1 cellular context compared by ENCODE assay signal in the genomic region with DNA sequence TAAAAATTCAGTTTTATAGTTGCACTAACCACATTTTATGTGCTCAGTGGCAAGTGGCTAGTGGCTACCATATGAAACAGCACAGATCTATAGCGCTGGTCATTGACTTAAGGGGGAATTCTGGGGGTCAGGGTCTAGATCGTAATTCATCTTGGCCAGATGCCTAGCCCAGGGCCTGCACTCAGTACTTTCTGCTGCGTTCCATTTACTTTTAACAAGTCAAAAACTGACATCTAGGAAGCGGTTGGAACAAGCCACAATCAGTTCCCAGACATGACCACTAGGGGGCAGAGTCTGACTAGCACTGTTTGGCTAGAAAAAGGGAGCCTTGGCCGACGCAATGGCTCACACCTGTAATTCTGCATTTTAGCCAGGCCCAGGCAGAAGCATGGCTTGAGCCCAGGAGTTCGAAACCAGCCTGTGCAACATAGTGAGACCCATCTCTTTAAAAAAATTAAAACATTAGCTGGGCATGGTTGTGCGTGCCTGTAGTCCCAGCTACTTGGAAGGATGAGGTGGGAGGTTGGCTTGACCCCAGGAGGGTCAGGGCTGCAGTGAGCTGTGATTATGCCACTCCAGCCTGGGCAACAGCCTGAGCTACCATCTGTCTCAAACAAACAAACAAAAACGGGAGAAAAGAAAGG.
TF ChIP-seq lines count a peak whose summit lies in the region.

No MANE protein-coding gene starts in this region.

TF ChIP-seq in HepG2, 621 proteins besides CTCF, POLR2A, EP300 and RAD21 (continued from another document and continues in another):
- TF ChIP-seq, protein P1, sequence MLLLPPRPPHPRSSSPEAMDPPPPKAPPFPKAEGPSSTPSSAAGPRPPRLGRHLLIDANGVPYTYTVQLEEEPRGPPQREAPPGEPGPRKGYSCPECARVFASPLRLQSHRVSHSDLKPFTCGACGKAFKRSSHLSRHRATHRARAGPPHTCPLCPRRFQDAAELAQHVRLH (CRISPR knock-in tag; IDR thresholded peaks at IDR 0.05; ENCODE audit: borderline replicate concordance, low read depth): peak; percentile 86; the same call in 1 of the 2 replicates
- peak; percentile 43 for TF ChIP-seq MAFF (IDR thresholded peaks at IDR 0.05; ENCODE audit: low read depth, low read length)
- TF ChIP-seq HBP1 (CRISPR knock-in tag; IDR thresholded peaks at IDR 0.05; ENCODE audit: low read depth): 0 out of 2 replicates have a peak, but pooled peaks have one; percentile 43
- peak; percentile 73 for TF ChIP-seq THAP11 (CRISPR knock-in tag; IDR thresholded peaks at IDR 0.05)
- peak; percentile 43; the same call in 1 of the 2 replicates for TF ChIP-seq RXRA (CRISPR knock-in tag; IDR thresholded peaks at IDR 0.05)
- peak; percentile 97 for TF ChIP-seq CBX5 (CRISPR knock-in tag; IDR thresholded peaks at IDR 0.05; ENCODE audit: borderline replicate concordance)
- peak; percentile 69; the same call in 1 of the 2 replicates for TF ChIP-seq ZNF547 (CRISPR knock-in tag; IDR thresholded peaks at IDR 0.05)
- TF ChIP-seq SIX1 (CRISPR knock-in tag; IDR thresholded peaks at IDR 0.05; ENCODE audit: borderline replicate concordance): peak; percentile 51; the same call in 1 of the 2 replicates
- no peak for TF ChIP-seq ZNF557 (CRISPR knock-in tag; IDR thresholded peaks at IDR 0.05)
- TF ChIP-seq TOE1 (CRISPR knock-in tag; IDR thresholded peaks at IDR 0.05): peak; percentile 89
- peak; percentile 38; the same call in 1 of the 2 replicates for TF ChIP-seq ZBTB26 (CRISPR knock-in tag; IDR thresholded peaks at IDR 0.05; ENCODE audit: borderline replicate concordance)
- TF ChIP-seq THYN1 (CRISPR knock-in tag; IDR thresholded peaks at IDR 0.05; ENCODE audit: borderline replicate concordance, low read depth): no peak
- peak; percentile 74 for TF ChIP-seq BCL6 (CRISPR knock-in tag; IDR thresholded peaks at IDR 0.05)
- no peak for TF ChIP-seq RFX1 (IDR thresholded peaks at IDR 0.05)
- TF ChIP-seq ZNF101 (CRISPR knock-in tag; IDR thresholded peaks at IDR 0.05; ENCODE audit: borderline replicate concordance, low read depth): no peak
- peak; percentile 70; the same call in 1 of the 2 replicates for TF ChIP-seq HOXA3 (CRISPR knock-in tag; IDR thresholded peaks at IDR 0.05)
- peak; percentile 62 for TF ChIP-seq ZFP36 (IDR thresholded peaks at IDR 0.05; ENCODE audit: borderline replicate concordance, low read depth, low read length, partially characterized antibody)
- TF ChIP-seq, protein P2, sequence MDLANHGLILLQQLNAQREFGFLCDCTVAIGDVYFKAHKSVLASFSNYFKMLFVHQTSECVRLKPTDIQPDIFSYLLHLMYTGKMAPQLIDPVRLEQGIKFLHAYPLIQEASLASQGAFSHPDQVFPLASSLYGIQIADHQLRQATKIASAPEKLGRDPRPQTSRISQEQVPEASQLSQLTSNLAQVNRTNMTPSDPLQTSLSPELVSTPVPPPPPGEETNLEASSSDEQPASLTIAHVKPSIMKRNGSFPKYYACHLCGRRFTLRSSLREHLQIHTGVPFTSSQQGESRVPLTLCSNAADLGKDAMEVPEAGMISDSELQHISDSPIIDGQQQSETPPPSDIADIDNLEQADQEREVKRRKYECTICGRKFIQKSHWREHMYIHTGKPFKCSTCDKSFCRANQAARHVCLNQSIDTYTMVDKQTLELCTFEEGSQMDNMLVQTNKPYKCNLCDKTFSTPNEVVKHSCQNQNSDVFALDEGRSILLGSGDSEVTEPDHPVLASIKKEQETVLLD (CRISPR knock-in tag; IDR thresholded peaks at IDR 0.05; ENCODE audit: low read depth): no peak
- TF ChIP-seq ATF7-NPFF (CRISPR knock-in tag; IDR thresholded peaks at IDR 0.05; ENCODE audit: low read depth): 0 out of 2 replicates have a peak, but pooled peaks have one; percentile 60
- TF ChIP-seq, protein P3, sequence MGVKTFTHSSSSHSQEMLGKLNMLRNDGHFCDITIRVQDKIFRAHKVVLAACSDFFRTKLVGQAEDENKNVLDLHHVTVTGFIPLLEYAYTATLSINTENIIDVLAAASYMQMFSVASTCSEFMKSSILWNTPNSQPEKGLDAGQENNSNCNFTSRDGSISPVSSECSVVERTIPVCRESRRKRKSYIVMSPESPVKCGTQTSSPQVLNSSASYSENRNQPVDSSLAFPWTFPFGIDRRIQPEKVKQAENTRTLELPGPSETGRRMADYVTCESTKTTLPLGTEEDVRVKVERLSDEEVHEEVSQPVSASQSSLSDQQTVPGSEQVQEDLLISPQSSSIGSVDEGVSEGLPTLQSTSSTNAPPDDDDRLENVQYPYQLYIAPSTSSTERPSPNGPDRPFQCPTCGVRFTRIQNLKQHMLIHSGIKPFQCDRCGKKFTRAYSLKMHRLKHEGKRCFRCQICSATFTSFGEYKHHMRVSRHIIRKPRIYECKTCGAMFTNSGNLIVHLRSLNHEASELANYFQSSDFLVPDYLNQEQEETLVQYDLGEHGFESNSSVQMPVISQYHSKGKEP (CRISPR knock-in tag; IDR thresholded peaks at IDR 0.05): 0 out of 2 replicates have a peak, but pooled peaks have one; percentile 52
- TF ChIP-seq, protein P4, sequence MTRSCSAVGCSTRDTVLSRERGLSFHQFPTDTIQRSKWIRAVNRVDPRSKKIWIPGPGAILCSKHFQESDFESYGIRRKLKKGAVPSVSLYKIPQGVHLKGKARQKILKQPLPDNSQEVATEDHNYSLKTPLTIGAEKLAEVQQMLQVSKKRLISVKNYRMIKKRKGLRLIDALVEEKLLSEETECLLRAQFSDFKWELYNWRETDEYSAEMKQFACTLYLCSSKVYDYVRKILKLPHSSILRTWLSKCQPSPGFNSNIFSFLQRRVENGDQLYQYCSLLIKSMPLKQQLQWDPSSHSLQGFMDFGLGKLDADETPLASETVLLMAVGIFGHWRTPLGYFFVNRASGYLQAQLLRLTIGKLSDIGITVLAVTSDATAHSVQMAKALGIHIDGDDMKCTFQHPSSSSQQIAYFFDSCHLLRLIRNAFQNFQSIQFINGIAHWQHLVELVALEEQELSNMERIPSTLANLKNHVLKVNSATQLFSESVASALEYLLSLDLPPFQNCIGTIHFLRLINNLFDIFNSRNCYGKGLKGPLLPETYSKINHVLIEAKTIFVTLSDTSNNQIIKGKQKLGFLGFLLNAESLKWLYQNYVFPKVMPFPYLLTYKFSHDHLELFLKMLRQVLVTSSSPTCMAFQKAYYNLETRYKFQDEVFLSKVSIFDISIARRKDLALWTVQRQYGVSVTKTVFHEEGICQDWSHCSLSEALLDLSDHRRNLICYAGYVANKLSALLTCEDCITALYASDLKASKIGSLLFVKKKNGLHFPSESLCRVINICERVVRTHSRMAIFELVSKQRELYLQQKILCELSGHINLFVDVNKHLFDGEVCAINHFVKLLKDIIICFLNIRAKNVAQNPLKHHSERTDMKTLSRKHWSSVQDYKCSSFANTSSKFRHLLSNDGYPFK (CRISPR knock-in tag; IDR thresholded peaks at IDR 0.05; ENCODE audit: borderline replicate concordance): no peak
- TF ChIP-seq GLMP (CRISPR knock-in tag; IDR thresholded peaks at IDR 0.05; ENCODE audit: borderline replicate concordance): no peak
- peak; percentile 63 for TF ChIP-seq ELF1 (CRISPR knock-in tag; IDR thresholded peaks at IDR 0.05)
- TF ChIP-seq, protein P5, sequence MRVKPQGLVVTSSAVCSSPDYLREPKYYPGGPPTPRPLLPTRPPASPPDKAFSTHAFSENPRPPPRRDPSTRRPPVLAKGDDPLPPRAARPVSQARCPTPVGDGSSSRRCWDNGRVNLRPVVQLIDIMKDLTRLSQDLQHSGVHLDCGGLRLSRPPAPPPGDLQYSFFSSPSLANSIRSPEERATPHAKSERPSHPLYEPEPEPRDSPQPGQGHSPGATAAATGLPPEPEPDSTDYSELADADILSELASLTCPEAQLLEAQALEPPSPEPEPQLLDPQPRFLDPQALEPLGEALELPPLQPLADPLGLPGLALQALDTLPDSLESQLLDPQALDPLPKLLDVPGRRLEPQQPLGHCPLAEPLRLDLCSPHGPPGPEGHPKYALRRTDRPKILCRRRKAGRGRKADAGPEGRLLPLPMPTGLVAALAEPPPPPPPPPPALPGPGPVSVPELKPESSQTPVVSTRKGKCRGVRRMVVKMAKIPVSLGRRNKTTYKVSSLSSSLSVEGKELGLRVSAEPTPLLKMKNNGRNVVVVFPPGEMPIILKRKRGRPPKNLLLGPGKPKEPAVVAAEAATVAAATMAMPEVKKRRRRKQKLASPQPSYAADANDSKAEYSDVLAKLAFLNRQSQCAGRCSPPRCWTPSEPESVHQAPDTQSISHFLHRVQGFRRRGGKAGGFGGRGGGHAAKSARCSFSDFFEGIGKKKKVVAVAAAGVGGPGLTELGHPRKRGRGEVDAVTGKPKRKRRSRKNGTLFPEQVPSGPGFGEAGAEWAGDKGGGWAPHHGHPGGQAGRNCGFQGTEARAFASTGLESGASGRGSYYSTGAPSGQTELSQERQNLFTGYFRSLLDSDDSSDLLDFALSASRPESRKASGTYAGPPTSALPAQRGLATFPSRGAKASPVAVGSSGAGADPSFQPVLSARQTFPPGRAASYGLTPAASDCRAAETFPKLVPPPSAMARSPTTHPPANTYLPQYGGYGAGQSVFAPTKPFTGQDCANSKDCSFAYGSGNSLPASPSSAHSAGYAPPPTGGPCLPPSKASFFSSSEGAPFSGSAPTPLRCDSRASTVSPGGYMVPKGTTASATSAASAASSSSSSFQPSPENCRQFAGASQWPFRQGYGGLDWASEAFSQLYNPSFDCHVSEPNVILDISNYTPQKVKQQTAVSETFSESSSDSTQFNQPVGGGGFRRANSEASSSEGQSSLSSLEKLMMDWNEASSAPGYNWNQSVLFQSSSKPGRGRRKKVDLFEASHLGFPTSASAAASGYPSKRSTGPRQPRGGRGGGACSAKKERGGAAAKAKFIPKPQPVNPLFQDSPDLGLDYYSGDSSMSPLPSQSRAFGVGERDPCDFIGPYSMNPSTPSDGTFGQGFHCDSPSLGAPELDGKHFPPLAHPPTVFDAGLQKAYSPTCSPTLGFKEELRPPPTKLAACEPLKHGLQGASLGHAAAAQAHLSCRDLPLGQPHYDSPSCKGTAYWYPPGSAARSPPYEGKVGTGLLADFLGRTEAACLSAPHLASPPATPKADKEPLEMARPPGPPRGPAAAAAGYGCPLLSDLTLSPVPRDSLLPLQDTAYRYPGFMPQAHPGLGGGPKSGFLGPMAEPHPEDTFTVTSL (CRISPR knock-in tag; IDR thresholded peaks at IDR 0.05; ENCODE audit: borderline replicate concordance): peak; percentile 68; the same call in 1 of the 2 replicates
- TF ChIP-seq SMAD9 (CRISPR knock-in tag; IDR thresholded peaks at IDR 0.05): peak; percentile 30; the same call in 1 of the 2 replicates
- peak; percentile 63; the same call in 1 of the 2 replicates for TF ChIP-seq ATF2 (CRISPR knock-in tag; IDR thresholded peaks at IDR 0.05)
- TF ChIP-seq SOX6 (IDR thresholded peaks at IDR 0.05): no peak
- TF ChIP-seq SOX6 (CRISPR knock-in tag; IDR thresholded peaks at IDR 0.05): peak; percentile 65
- TF ChIP-seq ZNF883 (CRISPR knock-in tag; IDR thresholded peaks at IDR 0.05; ENCODE audit: not compliant biosample characterization): peak; percentile 66
- TF ChIP-seq AKAP8 (CRISPR knock-in tag; IDR thresholded peaks at IDR 0.05): no peak
- TF ChIP-seq ISL2 (CRISPR knock-in tag; IDR thresholded peaks at IDR 0.05): peak; percentile 72; the same call in 1 of the 2 replicates
- TF ChIP-seq ZNF543 (CRISPR knock-in tag; IDR thresholded peaks at IDR 0.05): no peak
- no peak for TF ChIP-seq NONO (IDR thresholded peaks at IDR 0.05)
- no peak; the same call in 1 of the 2 replicates for TF ChIP-seq NONO (CRISPR knock-in tag; conservative IDR thresholded peaks at IDR 0.05)
- TF ChIP-seq, protein P6, sequence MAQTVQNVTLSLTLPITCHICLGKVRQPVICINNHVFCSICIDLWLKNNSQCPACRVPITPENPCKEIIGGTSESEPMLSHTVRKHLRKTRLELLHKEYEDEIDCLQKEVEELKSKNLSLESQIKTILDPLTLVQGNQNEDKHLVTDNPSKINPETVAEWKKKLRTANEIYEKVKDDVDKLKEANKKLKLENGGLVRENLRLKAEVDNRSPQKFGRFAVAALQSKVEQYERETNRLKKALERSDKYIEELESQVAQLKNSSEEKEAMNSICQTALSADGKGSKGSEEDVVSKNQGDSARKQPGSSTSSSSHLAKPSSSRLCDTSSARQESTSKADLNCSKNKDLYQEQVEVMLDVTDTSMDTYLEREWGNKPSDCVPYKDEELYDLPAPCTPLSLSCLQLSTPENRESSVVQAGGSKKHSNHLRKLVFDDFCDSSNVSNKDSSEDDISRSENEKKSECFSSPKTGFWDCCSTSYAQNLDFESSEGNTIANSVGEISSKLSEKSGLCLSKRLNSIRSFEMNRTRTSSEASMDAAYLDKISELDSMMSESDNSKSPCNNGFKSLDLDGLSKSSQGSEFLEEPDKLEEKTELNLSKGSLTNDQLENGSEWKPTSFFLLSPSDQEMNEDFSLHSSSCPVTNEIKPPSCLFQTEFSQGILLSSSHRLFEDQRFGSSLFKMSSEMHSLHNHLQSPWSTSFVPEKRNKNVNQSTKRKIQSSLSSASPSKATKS (CRISPR knock-in tag; IDR thresholded peaks at IDR 0.05): 0 out of 2 replicates have a peak, but pooled peaks have one; percentile 69
